ENCODE assay signal across 9 cellular contexts in genomic region chr20:54197621-54198604, GRCh38. TPM values are rescaled to one million over a fixed set of nuclear protein-coding genes. Genes with fewer than 3 reads are reported as not detected.
DNase-seq lines count a peak whose midpoint lies in the region; ATAC-seq and TF ChIP-seq lines count a peak whose summit lies in the region.
"Had no signal": no experiment of that assay in that cellular context is flagged by ENCODE, and none has a peak within 500 bp of the region (broad histone marks: within the 10 kb centered on the region; RNA-seq: fewer than 3 reads in every experiment).

No MANE protein-coding gene starts in this region.

- peak; percentile 39 for TF ChIP-seq CTCF in AG04450 (IDR thresholded peaks at IDR 0.05; ENCODE audit: low read depth, low read length)
- TF ChIP-seq CTCF in HCT116 (IDR thresholded peaks at IDR 0.05 in 2 of 3, conservative IDR thresholded peaks at IDR 0.05 in 1 of 3; ENCODE audit: borderline replicate concordance in 1 of 3, insufficient read depth in 1 of 3, low read depth in 2 of 3, low read length in 2 of 3), result peak; percentile 44 to 93 (median 62); a peak in 5 of 6 replicates
- TF ChIP-seq CTCF in Panc1 (IDR thresholded peaks at IDR 0.05), result peak; percentile 66
- peak; percentile 35 for TF ChIP-seq CTCF in fibroblast of the aortic adventitia (IDR thresholded peaks at IDR 0.05; ENCODE audit: insufficient read depth, low read length)
- TF ChIP-seq CTCF in mesothelial cell of epicardium (IDR thresholded peaks at IDR 0.05; ENCODE audit: unreplicated experiment), result no peak
- TF ChIP-seq CTCF in BE2C (IDR thresholded peaks at IDR 0.05; ENCODE audit: low read depth, low read length), result no peak

- H3K4me1 ChIP-seq in HCT116 (ENCODE audit: control insufficient read depth in 1 of 2, insufficient read depth in 2 of 2, low read length in 2 of 2) (peaks cover 42 to 66% of the 10 kb centered on the region in 2 experiments), Panc1 (ENCODE audit: control insufficient read depth, insufficient read depth, low read length) (peaks cover 11% of the 10 kb centered on the region), BE2C (peaks cover 10% of the 10 kb centered on the region)

- no peak overlapping the region for H3K27ac Mint-ChIP-seq in mesothelial cell of epicardium

- H3K9me2 ChIP-seq in HCT116 (ENCODE audit: insufficient read depth), result no peaks in the 10 kb centered on the region

- H3K27ac ChIP-seq in AG04450 (ENCODE audit: low read depth, low read length) (no peak overlapping the region), HCT116 (ENCODE audit: low read depth, low read length) (peak overlapping the region; percentile 44), Panc1 (ENCODE audit: low read length) (peak overlapping the region; percentile 77)

- POLR2A ChIA-PET in AG04450 (lab: Yijun Ruan, JAX), result interaction anchor here (1.0 kb wide), 1 partner anchor 10 kb away, joined by 3 read pairs; the partner anchor contains the start of gene PFDN4
- POLR2A ChIA-PET in HCT116 (lab: Charles Lee), result interaction anchor here (1.1 kb wide), 1 partner anchor 102 kb away, joined by 3 read pairs; no protein-coding TSS in a partner anchor
- POLR2A ChIA-PET in Panc1 (lab: Charles Lee), result no interaction called here

- H3K79me2 ChIP-seq in HCT116 (ENCODE audit: insufficient read depth, low read length), result no peaks in the 10 kb centered on the region

- in situ Hi-C loops in Panc1 (cut with HindIII; ENCODE audit: low pct_unique_long_range_greater_than_20kb, low sequenced_read_pairs), result no loop called here

- no peak for TF ChIP-seq POLR2A in HCT116 (IDR thresholded peaks at IDR 0.05; ENCODE audit: borderline replicate concordance, extremely low read depth, insufficient read depth, insufficient read length)

- H3K9me3 ChIP-seq in AG04450 (ENCODE audit: control insufficient read depth, insufficient read depth, low read length) (no peaks in the 10 kb centered on the region), HCT116 (ENCODE audit: control insufficient read depth in 1 of 2, insufficient read depth in 1 of 2, low read depth in 1 of 2, low read length in 2 of 2) (no peaks in the 10 kb centered on the region), Panc1 (ENCODE audit: control insufficient read depth, insufficient read depth, low read depth, low read length) (no peaks in the 10 kb centered on the region), BE2C (no peaks in the 10 kb centered on the region)

- RAD21 ChIA-PET in HCT116 (lab: Charles Lee; ENCODE audit: low non-redundant PET in 1 of 2, low total read pairs in 2 of 2, uncharacterized antibody in 2 of 2, unreplicated experiment in 2 of 2), result interaction anchor here (1.1 to 4.1 kb wide), 2 partner anchors 101 to 102 kb away, joined by 5 to 17 read pairs (median 8); no protein-coding TSS in a partner anchor

- peaks cover 18% of the 10 kb centered on the region for H3K4me1 Mint-ChIP-seq in mesothelial cell of epicardium

- TF ChIP-seq RAD21 in HCT116 (IDR thresholded peaks at IDR 0.05; ENCODE audit: low read depth), result peak; percentile 96

- H2AFZ ChIP-seq in HCT116 (ENCODE audit: low read depth, low read length, poor library complexity, severe bottlenecking), result peak overlapping the region; percentile 37

- H3K9me3 Mint-ChIP-seq in mesothelial cell of epicardium, result no peaks in the 10 kb centered on the region

- H3K27me3 ChIP-seq in AG04450 (ENCODE audit: control insufficient read depth, insufficient read depth, low read length) (peaks cover 12% of the 10 kb centered on the region), HCT116 (ENCODE audit: insufficient read depth, low read length) (no peaks in the 10 kb centered on the region), Panc1 (ENCODE audit: control insufficient read depth, insufficient read depth, low read length) (no peaks in the 10 kb centered on the region), BE2C (no peaks in the 10 kb centered on the region; the same call in none of the 2 replicates)

- BruUV-seq in HCT116 (replicated peaks; lab: Mats Ljungman, UMichigan), result no TSS peak
- no TSS peak for BruUV-seq in Panc1 (replicated peaks; lab: Mats Ljungman, UMichigan)

- H3K4me3 Mint-ChIP-seq in mesothelial cell of epicardium, result no peak overlapping the region

- H3K27me3 Mint-ChIP-seq in mesothelial cell of epicardium (ENCODE audit: low read depth), result no peaks in the 10 kb centered on the region

- H3K9ac ChIP-seq in HCT116 (ENCODE audit: low read length), result no peak overlapping the region

- DNase-seq in AG04450 (ENCODE audit: low read depth, low spot score) (no peak), HCT116 (ENCODE audit: low read depth, low spot score) (no peak), Panc1 (ENCODE audit: low read depth, low spot score) (no peak), fibroblast of the aortic adventitia (ENCODE audit: low read depth) (peak; percentile 72), mesothelial cell of epicardium (ENCODE audit: low spot score in 2 of 2, unreplicated experiment in 2 of 2) (no peak), BE2C (no peak), middle frontal gyrus (ENCODE audit: extremely low spot score, low spot score) (no peak)

- CTCF ChIA-PET in AG04450 (lab: Charles Lee) (interaction anchor here (0.5 to 17.6 kb wide), 17 partner anchors 8 to 1011 kb away, joined by 3 to 951 read pairs (median 4); partner anchors contain the start of gene PFDN4), HCT116 (lab: Charles Lee) (interaction anchor here (1.2 to 6.3 kb wide), 5 partner anchors 9 to 107 kb away, joined by 3 to 162 read pairs (median 7); partner anchors contain the start of gene PFDN4), Panc1 (lab: Charles Lee) (interaction anchor here (1.7 kb wide), 1 partner anchor 101 kb away, joined by 6 read pairs; no protein-coding TSS in a partner anchor)

- H4K20me1 ChIP-seq in HCT116 (ENCODE audit: insufficient read depth), result no peaks in the 10 kb centered on the region

- H3K4me3 ChIP-seq in AG04450 (ENCODE audit: low read depth, low read length) (no peak overlapping the region), HCT116 (replicated peaks in 1 of 2; ENCODE audit: low read depth in 1 of 2, low read length in 2 of 2) (no peak overlapping the region), Panc1 (ENCODE audit: low read depth in 2 of 2, low read length in 2 of 2) (no peak overlapping the region), fibroblast of the aortic adventitia (ENCODE audit: low read depth, low read length) (no peak overlapping the region), BE2C (ENCODE audit: low read depth, low read length) (no peak overlapping the region)

- intact Hi-C loops in HCT116 (cut with micrococcal nuclease) (loop anchor here (2.0 to 5.0 kb wide), 2 partner anchors 255 to 621 kb away; no protein-coding TSS in a partner anchor), Panc1 (cut with micrococcal nuclease; ENCODE audit: unreplicated experiment) (loop anchor here (5.0 kb wide), 1 partner anchor 256 kb away; no protein-coding TSS in a partner anchor)

- H3K4me2 ChIP-seq in HCT116 (ENCODE audit: low read length), result no peak overlapping the region

- ATAC-seq in HCT116 (peak; percentile 49), Panc1 (peak; percentile 61; the same call in 1 of the 2 replicates), GM18873 (IDR thresholded peaks at IDR 0.05; ENCODE audit: low FRiP score, unreplicated experiment) (no peak)

- H3K36me3 ChIP-seq in HCT116 (ENCODE audit: control insufficient read depth in 1 of 2, insufficient read depth in 2 of 2, low read length in 2 of 2) (no peaks in the 10 kb centered on the region), Panc1 (ENCODE audit: control insufficient read depth, insufficient read depth, low read length) (no peaks in the 10 kb centered on the region), BE2C (no peaks in the 10 kb centered on the region)

- H3K36me3 Mint-ChIP-seq in mesothelial cell of epicardium, result no peaks in the 10 kb centered on the region

TF ChIP-seq in HCT116, 20 proteins besides CTCF, POLR2A, EP300 and RAD21:
- TF ChIP-seq ZBTB33 (IDR thresholded peaks at IDR 0.05; ENCODE audit: extremely low read depth, insufficient replicate concordance, low read length), result no peak
- TF ChIP-seq TCF7L2 (IDR thresholded peaks at IDR 0.05; ENCODE audit: borderline replicate concordance, extremely low read depth, insufficient read depth, insufficient read length), result no peak
- peak; percentile 54 for TF ChIP-seq CEBPB (IDR thresholded peaks at IDR 0.05; ENCODE audit: low read depth)
- TF ChIP-seq MAX (IDR thresholded peaks at IDR 0.05), result peak; percentile 33; the same call in 1 of the 2 replicates
- TF ChIP-seq CBX3 (IDR thresholded peaks at IDR 0.05; ENCODE audit: low read depth), result no peak

RNA-seq across cellular contexts. Expression of gene PFDN4, which starts 10.0 kb away (rescaled TPM):
- 63.9 and 104 TPM in 2 replicates for polyA plus RNA-seq in AG04450 (2011; rRNA removed)
- 9.8 and 12.2 TPM in 2 replicates for polyA minus RNA-seq in AG04450 (2011; rRNA and poly(A)+ RNA removed)
- total RNA-seq in HCT116 (2021; ENCODE audit: unreplicated experiment) (71.5 TPM), Panc1 (2021; ENCODE audit: unreplicated experiment) (48.2 TPM), fibroblast of the aortic adventitia (ENCODE audit: low replicate concordance) (149 and 1,207 TPM in 2 replicates), mesothelial cell of epicardium (25.8 to 26.8 TPM (median 26.0 TPM) in 3 replicates)
- polyA plus RNA-seq in HCT116 (2012), result 18.5 and 39.9 TPM in 2 replicates
- 30.8 TPM for polyA plus RNA-seq in Panc1 (2012; ENCODE audit: insufficient read length)
- 52.2 TPM for polyA plus RNA-seq in BE2C (2012; ENCODE audit: insufficient read depth, insufficient read length, low read depth)

RNA-seq across cellular contexts. Expression of gene CYP24A1, which starts 24.1 kb away (rescaled TPM):
- 2.1 TPM in 1 of 2 replicates, not detected in the other for polyA plus RNA-seq in AG04450 (2011; rRNA removed)
- polyA minus RNA-seq in AG04450 (2011; rRNA and poly(A)+ RNA removed), result 0.18 and 0.43 TPM in 2 replicates
- 267 TPM for total RNA-seq in HCT116 (2021; ENCODE audit: unreplicated experiment)
- 18.9 and 34.6 TPM in 2 replicates for polyA plus RNA-seq in HCT116 (2012)
- total RNA-seq in Panc1 (2021; ENCODE audit: unreplicated experiment), result 3.0 TPM
- polyA plus RNA-seq in Panc1 (2012; ENCODE audit: insufficient read length), result 1.5 TPM
- total RNA-seq in fibroblast of the aortic adventitia (ENCODE audit: low replicate concordance), result 0.98 TPM in 1 of 2 replicates, not detected in the other
- total RNA-seq in mesothelial cell of epicardium, result 21.3 to 25.3 TPM (median 23.6 TPM) in 3 replicates
- polyA plus RNA-seq in BE2C (2012; ENCODE audit: insufficient read depth, insufficient read length, low read depth), result not detected
- total RNA-seq: lung microvascular endothelial cell had no signal

Comparison
In these comparisons a context has a peak if more than half of its experiments do, and no peak if none do; other contexts are left out.
1. CTCF ChIP-seq: peak in AG04450 (single experiment), HCT116 (3 of 3), Panc1 (single experiment) and fibroblast of the aortic adventitia (single experiment); none in mesothelial cell of epicardium (single experiment) and BE2C (single experiment).
2. RNA of gene CYP24A1, which starts 24.1 kb away (total RNA-seq): 267 TPM in HCT116 (single experiment); 21.3 to 25.3 TPM in mesothelial cell of epicardium, 3.0 TPM in Panc1 (single experiment) and 0.98 TPM in fibroblast of the aortic adventitia; every median in the first group is over 10 times any median in the second.